10 cellular contexts compared by ENCODE assay signal in genomic region chr1:160227561-160227960, GRCh38. TPM values are rescaled to one million over a fixed set of nuclear protein-coding genes. Genes with fewer than 3 reads are reported as not detected.
"Had no signal": no experiment of that assay in that cellular context is flagged by ENCODE, and none has a peak within 500 bp of the region (broad histone marks: within the 10 kb centered on the region; RNA-seq: fewer than 3 reads in every experiment).

No MANE protein-coding gene starts in this region.

- DNase-seq: GM23248, GOT3, H7, HFFc6, IMR-90, KBM-7 had no signal

- H3K4me3 ChIP-seq: GM23248, HAP-1 had no signal

- H3K9me3 ChIP-seq: HAP-1 had no signal

- ATAC-seq: HCT116 had no signal

- H3K27ac ChIP-seq: GM23248, HL-60 had no signal

- H3K4me1 ChIP-seq: HAP-1 had no signal

- H2AFZ ChIP-seq: GM23248 had no signal

- H3K9ac ChIP-seq: GM23248 had no signal

RNA-seq across cellular contexts. Expression of gene CASQ1, which starts 37.2 kb away (rescaled TPM):
- total RNA-seq: HT1080 had no signal
- polyA plus RNA-seq: GM23248 had no signal
